8 cellular contexts compared by ENCODE assay signal in genomic region chr19:21698215-21698614, GRCh38.
A peak's percentile ranks its signal among the peaks of the same experiment; 100 is the strongest.
DNase-seq lines count a peak whose midpoint lies in the region; FAIRE-seq and TF ChIP-seq lines count a peak whose summit lies in the region.

No MANE protein-coding gene starts in this region.

- no peaks in the 10 kb centered on the region for H3K36me3 ChIP-seq in GM06990 (ENCODE audit: control insufficient read depth, insufficient read depth, low read length)

- peak; percentile 91 for FAIRE-seq in endometrium (lab: Jason Lieb, UNC)

- H3K4me3 ChIP-seq in GM06990 (replicated peaks; ENCODE audit: low read depth, low read length), result no peak overlapping the region

- peak; percentile 21 for TF ChIP-seq CTCF in GM06990 (IDR thresholded peaks at IDR 0.05; ENCODE audit: insufficient read depth, low read length, poor library complexity, severe bottlenecking)

- H3K27me3 ChIP-seq in GM06990 (replicated peaks; ENCODE audit: control insufficient read depth, insufficient read depth, low read length), result no peaks in the 10 kb centered on the region

- DNase-seq in GM06990 (ENCODE audit: extremely low read depth, insufficient read length) (no peak), NCI-H748 (lab: John Stamatoyannopoulos, UW; ENCODE audit: unreplicated experiment) (peak; percentile 49), non-pigmented ciliary epithelial cell (ENCODE audit: low read depth) (peak; percentile 1), DMS79 (lab: John Stamatoyannopoulos, UW) (no peak), NCI-H187 treated with DMSO at 0.1 percent for 48 hours (lab: John Stamatoyannopoulos, UW) (no peak), COR-L47 (lab: John Stamatoyannopoulos, UW) (no peak)
- no peak for DNase-seq in effector CD4-positive, alpha-beta T cell

Comparison
In these comparisons a context has a peak if more than half of its experiments do, and no peak if none do; other contexts are left out.
1. DNase-seq: peak in NCI-H748 (single experiment) and non-pigmented ciliary epithelial cell (single experiment); none in GM06990 (single experiment), effector CD4-positive, alpha-beta T cell (single experiment), DMS79 (single experiment), NCI-H187 treated with DMSO at 0.1 percent for 48 hours (single experiment) and COR-L47 (single experiment).